In the genomic region with DNA sequence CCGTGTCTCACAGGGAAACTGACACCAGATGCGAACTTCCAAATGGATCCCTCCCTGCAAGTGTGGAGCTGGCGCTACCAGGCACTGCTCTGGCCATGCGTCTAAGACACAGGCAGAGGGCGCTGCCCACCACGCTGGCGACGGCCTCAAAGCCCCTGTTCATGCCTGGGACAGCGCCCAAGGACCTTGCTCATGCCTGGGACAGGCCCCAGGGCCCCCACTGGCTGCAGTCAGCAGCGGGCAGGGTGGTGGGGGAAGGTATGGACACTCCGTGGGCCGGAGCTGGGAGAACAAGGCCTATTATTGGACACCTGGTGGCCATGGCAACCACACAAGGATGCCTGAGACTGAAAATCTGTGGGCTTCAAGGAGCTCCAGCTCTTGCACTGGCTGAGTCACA, we compare ENCODE assay signal across 8 cellular contexts. TPM values are rescaled to one million over a fixed set of nuclear protein-coding genes. Genes with fewer than 3 reads are reported as not detected.
DNase-seq lines count a peak whose midpoint lies in the region; ATAC-seq and TF ChIP-seq lines count a peak whose summit lies in the region.

No MANE protein-coding gene starts in this region.

- peak; percentile 88 for TF ChIP-seq CTCF in Calu3 (IDR thresholded peaks at IDR 0.05; ENCODE audit: unreplicated experiment)
- peak; percentile 40 to 74 for TF ChIP-seq CTCF in right atrium auricular region (IDR thresholded peaks at IDR 0.05)

- H3K4me3 ChIP-seq in right atrium auricular region: no peak overlapping the region

- H3K9me3 ChIP-seq in right atrium auricular region: no peaks in the 10 kb centered on the region

- peak overlapping the region; percentile 18 for H3K27ac Mint-ChIP-seq in Calu3 (ENCODE audit: unreplicated experiment)

- CTCF ChIA-PET in Calu3 (lab: Charles Lee): interaction anchor here (0.6 to 2.0 kb wide), 12 partner anchors 19 to 1338 kb away, joined by 3 to 64 read pairs (median 6); a partner anchor contains a TSS

- no peak overlapping the region for H3K27ac ChIP-seq in right atrium auricular region

- ATAC-seq in SK-N-SH treated with all-trans-retinoic acid at 6 μM for 48 hours: peak; percentile 92
- ATAC-seq in HG03342 (IDR thresholded peaks at IDR 0.05; ENCODE audit: unreplicated experiment): no peak
- ATAC-seq in GM18858 (IDR thresholded peaks at IDR 0.05; ENCODE audit: unreplicated experiment): no peak

- no peaks in the 10 kb centered on the region for H3K27me3 ChIP-seq in right atrium auricular region

- H3K4me1 Mint-ChIP-seq in Calu3 (ENCODE audit: low read depth, unreplicated experiment): peaks cover 51% of the 10 kb centered on the region

- H3K4me3 Mint-ChIP-seq in Calu3 (ENCODE audit: low read depth, unreplicated experiment): no peak overlapping the region

- H3K36me3 ChIP-seq in right atrium auricular region: no peaks in the 10 kb centered on the region

- BruUV-seq in Calu3 (replicated peaks; lab: Mats Ljungman, UMichigan): no TSS peak

- H3K36me3 Mint-ChIP-seq in Calu3 (ENCODE audit: insufficient read depth, unreplicated experiment): peaks cover 34% of the 10 kb centered on the region

- DNase-seq in Calu3 (peak; percentile 84), HK-2 (ENCODE audit: unreplicated experiment) (peak; percentile 31), amniotic stem cell (lab: John Stamatoyannopoulos, UW) (peak; percentile 72), right atrium auricular region (ENCODE audit: low spot score) (no peak), retina (peak; percentile 78)

- intact Hi-C loops in Calu3 (cut with micrococcal nuclease; ENCODE audit: unreplicated experiment): loop anchor here (1.0 to 5.0 kb wide), 2 partner anchors 29 to 62 kb away; a partner anchor contains a TSS

- H3K4me1 ChIP-seq in right atrium auricular region: peaks cover 0 to 26% of the 10 kb centered on the region in 2 donors

- H3K27me3 Mint-ChIP-seq in Calu3 (ENCODE audit: unreplicated experiment): no peaks in the 10 kb centered on the region

- no peaks in the 10 kb centered on the region for H3K9me3 Mint-ChIP-seq in Calu3 (ENCODE audit: low read depth, unreplicated experiment)

TF ChIP-seq in SK-N-SH treated with all-trans-retinoic acid at 6 μM for 48 hours, 23 proteins besides CTCF, POLR2A, EP300 and RAD21:
- TF ChIP-seq RARB (CRISPR knock-in tag; IDR thresholded peaks at IDR 0.05): no peak
- TF ChIP-seq, protein P1, sequence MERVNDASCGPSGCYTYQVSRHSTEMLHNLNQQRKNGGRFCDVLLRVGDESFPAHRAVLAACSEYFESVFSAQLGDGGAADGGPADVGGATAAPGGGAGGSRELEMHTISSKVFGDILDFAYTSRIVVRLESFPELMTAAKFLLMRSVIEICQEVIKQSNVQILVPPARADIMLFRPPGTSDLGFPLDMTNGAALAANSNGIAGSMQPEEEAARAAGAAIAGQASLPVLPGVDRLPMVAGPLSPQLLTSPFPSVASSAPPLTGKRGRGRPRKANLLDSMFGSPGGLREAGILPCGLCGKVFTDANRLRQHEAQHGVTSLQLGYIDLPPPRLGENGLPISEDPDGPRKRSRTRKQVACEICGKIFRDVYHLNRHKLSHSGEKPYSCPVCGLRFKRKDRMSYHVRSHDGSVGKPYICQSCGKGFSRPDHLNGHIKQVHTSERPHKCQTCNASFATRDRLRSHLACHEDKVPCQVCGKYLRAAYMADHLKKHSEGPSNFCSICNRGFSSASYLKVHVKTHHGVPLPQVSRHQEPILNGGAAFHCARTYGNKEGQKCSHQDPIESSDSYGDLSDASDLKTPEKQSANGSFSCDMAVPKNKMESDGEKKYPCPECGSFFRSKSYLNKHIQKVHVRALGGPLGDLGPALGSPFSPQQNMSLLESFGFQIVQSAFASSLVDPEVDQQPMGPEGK (CRISPR knock-in tag; IDR thresholded peaks at IDR 0.05; ENCODE audit: borderline replicate concordance): peak; percentile 29; the same call in 1 of the 2 replicates
- TF ChIP-seq ISL1 (CRISPR knock-in tag; IDR thresholded peaks at IDR 0.05): no peak
- no peak for TF ChIP-seq ARNTL (CRISPR knock-in tag; IDR thresholded peaks at IDR 0.05; ENCODE audit: borderline replicate concordance, low read depth)

RNA-seq across cellular contexts. Expression of a gene that starts 8.8 kb away (rescaled TPM):
- total RNA-seq in Calu3 (2022) (10.3 and 15.5 TPM in 2 replicates), right atrium auricular region (under 1 TPM in 1 of 2 donors, not detected in 1; 0.79 TPM)

RNA-seq across cellular contexts. Expression of a gene that starts 19.0 kb away (rescaled TPM):
- total RNA-seq in Calu3 (2022) (140 and 141 TPM in 2 replicates), right atrium auricular region (not detected)

RNA-seq across cellular contexts. Expression of a gene that starts 21.9 kb away (rescaled TPM):
- total RNA-seq in Calu3 (2022) (not detected in 2 replicates), right atrium auricular region (not detected)

RNA-seq across cellular contexts. Expression of a gene that starts 40.7 kb away (rescaled TPM):
- total RNA-seq in Calu3 (2022) (not detected in 2 replicates), right atrium auricular region (not detected)

RNA-seq across cellular contexts. Expression of a gene that starts 44.1 kb away (rescaled TPM):
- 10.8 and 13.0 TPM in 2 replicates for total RNA-seq in Calu3 (2022)
- total RNA-seq in right atrium auricular region: 10 to 100 TPM; 48.2 to 57.9 TPM

Comparison
In these comparisons a context has a peak if more than half of its experiments do, and no peak if none do; other contexts are left out.
1. RNA of a gene that starts 19.0 kb away (total RNA-seq): 140 to 141 TPM in Calu3; not detected in right atrium auricular region; every median in the first group is over 100 times any median in the second.